Comparison of ENCODE assay signal across 1 cellular context in the genomic region with DNA sequence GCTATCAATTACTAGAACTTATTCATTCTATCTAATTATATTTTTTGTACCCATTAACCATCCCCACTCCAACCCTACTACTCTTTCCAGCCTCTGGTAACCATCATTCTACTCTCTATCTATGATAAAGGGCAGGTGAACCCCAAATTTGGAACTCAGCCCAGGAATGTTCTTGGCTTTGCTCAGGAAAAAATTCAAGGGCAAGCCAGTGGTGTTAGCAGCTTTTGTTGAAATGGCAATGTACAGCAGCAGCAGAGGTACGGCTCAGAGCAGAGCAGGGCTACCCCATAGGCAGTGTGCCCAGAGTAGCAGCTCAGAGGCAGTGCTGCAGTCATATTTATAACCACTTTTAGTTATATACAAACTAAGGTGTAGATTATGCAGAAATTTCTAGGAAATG.
TF ChIP-seq lines count a peak whose summit lies in the region.

No MANE protein-coding gene starts in this region.

TF ChIP-seq in SK-N-SH, 30 proteins besides CTCF, POLR2A, EP300 and RAD21 (continued from another document):
- TF ChIP-seq, protein P1, sequence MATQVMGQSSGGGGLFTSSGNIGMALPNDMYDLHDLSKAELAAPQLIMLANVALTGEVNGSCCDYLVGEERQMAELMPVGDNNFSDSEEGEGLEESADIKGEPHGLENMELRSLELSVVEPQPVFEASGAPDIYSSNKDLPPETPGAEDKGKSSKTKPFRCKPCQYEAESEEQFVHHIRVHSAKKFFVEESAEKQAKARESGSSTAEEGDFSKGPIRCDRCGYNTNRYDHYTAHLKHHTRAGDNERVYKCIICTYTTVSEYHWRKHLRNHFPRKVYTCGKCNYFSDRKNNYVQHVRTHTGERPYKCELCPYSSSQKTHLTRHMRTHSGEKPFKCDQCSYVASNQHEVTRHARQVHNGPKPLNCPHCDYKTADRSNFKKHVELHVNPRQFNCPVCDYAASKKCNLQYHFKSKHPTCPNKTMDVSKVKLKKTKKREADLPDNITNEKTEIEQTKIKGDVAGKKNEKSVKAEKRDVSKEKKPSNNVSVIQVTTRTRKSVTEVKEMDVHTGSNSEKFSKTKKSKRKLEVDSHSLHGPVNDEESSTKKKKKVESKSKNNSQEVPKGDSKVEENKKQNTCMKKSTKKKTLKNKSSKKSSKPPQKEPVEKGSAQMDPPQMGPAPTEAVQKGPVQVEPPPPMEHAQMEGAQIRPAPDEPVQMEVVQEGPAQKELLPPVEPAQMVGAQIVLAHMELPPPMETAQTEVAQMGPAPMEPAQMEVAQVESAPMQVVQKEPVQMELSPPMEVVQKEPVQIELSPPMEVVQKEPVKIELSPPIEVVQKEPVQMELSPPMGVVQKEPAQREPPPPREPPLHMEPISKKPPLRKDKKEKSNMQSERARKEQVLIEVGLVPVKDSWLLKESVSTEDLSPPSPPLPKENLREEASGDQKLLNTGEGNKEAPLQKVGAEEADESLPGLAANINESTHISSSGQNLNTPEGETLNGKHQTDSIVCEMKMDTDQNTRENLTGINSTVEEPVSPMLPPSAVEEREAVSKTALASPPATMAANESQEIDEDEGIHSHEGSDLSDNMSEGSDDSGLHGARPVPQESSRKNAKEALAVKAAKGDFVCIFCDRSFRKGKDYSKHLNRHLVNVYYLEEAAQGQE (IDR thresholded peaks at IDR 0.05; ENCODE audit: low read depth, low read length): no peak
- TF ChIP-seq JUND (IDR thresholded peaks at IDR 0.05): no peak
